In the genomic region with DNA sequence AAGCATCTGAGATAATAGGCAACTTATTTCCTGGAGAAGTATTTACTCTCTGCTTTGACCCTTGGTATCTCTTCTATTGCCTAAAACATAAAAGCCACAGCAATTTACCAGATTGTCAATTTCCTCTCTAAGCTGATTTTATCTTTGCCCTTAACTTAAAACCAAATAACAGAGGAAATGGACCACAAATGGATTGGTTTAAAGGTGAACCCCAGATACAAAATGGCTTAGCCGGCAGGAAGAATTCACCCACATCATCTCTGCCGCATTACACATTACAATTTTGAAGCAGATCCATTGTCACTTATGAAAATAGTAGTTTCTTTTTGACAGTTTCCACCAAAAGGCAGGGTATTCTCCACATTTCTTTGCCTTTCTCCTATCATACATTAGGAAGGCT, we compare ENCODE assay signal across 30 cellular contexts.
"Had no signal": no experiment of that assay in that cellular context is flagged by ENCODE, and none has a peak within 500 bp of the region (broad histone marks: within the 10 kb centered on the region; RNA-seq: fewer than 3 reads in every experiment).

No MANE protein-coding gene starts in this region.

- H3K27me3 Mint-ChIP-seq: activated T-cell treated with anti-CD3 and anti-CD28 coated beads, Interleukin-2, amount 50 U/mL, for 24 hours; stimulated activated naive B cell treated with anti-CD40 and anti-IgM and Interleukin-4, amounts not matched to agents 10 μg/mL and 1 μg/mL and 100 μg/mL, for 72 hours had no signal

- H3K4me1 Mint-ChIP-seq: natural killer cell; stimulated activated naive B cell treated with anti-CD40 and anti-IgM and Interleukin-4, amounts not matched to agents 10 μg/mL and 1 μg/mL and 100 μg/mL, for 72 hours had no signal

- H3K4me3 Mint-ChIP-seq: activated T-cell treated with anti-CD3 and anti-CD28 coated beads, Interleukin-2, amount 50 U/mL, for 24 hours; natural killer cell; stimulated activated naive B cell treated with anti-CD40 and anti-IgM and Interleukin-4, amounts not matched to agents 10 μg/mL and 1 μg/mL and 100 μg/mL, for 72 hours; T-helper 1 cell treated with Interleukin-12 subunit alpha and Interleukin-12 subunit beta and Interleukin-4 antibody, amounts not matched to agents 30 μg/mL and 1 μg/mL, for 36 hours had no signal

- H3K27ac Mint-ChIP-seq: activated naive CD4-positive, alpha-beta T cell treated with anti-CD3 and anti-CD28 coated beads, Interleukin-2, amount 50 U/mL, for 72 hours; activated T-cell treated with anti-CD3 and anti-CD28 coated beads, Interleukin-2, amount 50 U/mL, for 24 hours; natural killer cell; stimulated activated naive B cell treated with anti-CD40 and anti-IgM and Interleukin-4, amounts not matched to agents 10 μg/mL and 1 μg/mL and 100 μg/mL, for 72 hours; T-helper 1 cell treated with Interleukin-12 subunit alpha and Interleukin-12 subunit beta and Interleukin-4 antibody, amounts not matched to agents 30 μg/mL and 1 μg/mL, for 36 hours had no signal

- H3K27me3 ChIP-seq: dorsolateral prefrontal cortex, gastrocnemius medialis, hepatocyte, pancreas, stomach, thyroid gland, upper lobe of right lung had no signal

- H3K36me3 ChIP-seq: gastrocnemius medialis, pancreas, stomach, thyroid gland, upper lobe of right lung, WERI-Rb-1 had no signal

- H3K9me3 ChIP-seq: gastrocnemius medialis, pancreas, psoas muscle, stomach, thyroid gland, upper lobe of right lung had no signal

- DNase-seq: activated CD4-positive, alpha-beta T cell treated with anti-CD3 and anti-CD28 coated beads for 48 hours; activated CD4-positive, alpha-beta T cell treated with anti-CD3 and anti-CD28 coated beads, Interleukin-2, amount 50 U/mL, for 48 hours; activated CD8-positive, alpha-beta memory T cell treated with anti-CD3 and anti-CD28 coated beads for 24 hours; activated naive CD4-positive, alpha-beta T cell; activated T-cell treated with anti-CD3 and anti-CD28 coated beads, Interleukin-2, amount 50 U/mL, for 24 hours; cerebellar nuclear complex; dorsolateral prefrontal cortex; effector memory CD4-positive, alpha-beta T cell; erythroblast; gastrocnemius medialis; left cardiac atrium; natural killer cell; pancreas; psoas muscle; stimulated activated CD4-positive, alpha-beta T cell treated with anti-CD3 and anti-CD28 coated beads, Interleukin-1b, Interleukin-23, amount 100 ng/mL, for 48 hours; stimulated activated CD4-positive, alpha-beta T cell treated with anti-CD3 and anti-CD28 coated beads, Interleukin-4, amount 100 ng/mL, for 4 hours; stimulated activated CD8-positive, alpha-beta memory T cell treated with anti-CD3 and anti-CD28 coated beads, Interleukin-4, amount 100 ng/mL, for 48 hours; stimulated activated naive B cell treated with anti-CD40 and anti-IgM and Interleukin-4, amounts not matched to agents 10 μg/mL and 1 μg/mL and 100 μg/mL, for 72 hours; stomach; SW 1271; T1000; thyroid gland; upper lobe of right lung; WERI-Rb-1 had no signal

- H3K27ac ChIP-seq: coronary artery, dorsolateral prefrontal cortex, gastrocnemius medialis, psoas muscle, stomach, thyroid gland, upper lobe of right lung, WERI-Rb-1 had no signal

- H3K4me1 ChIP-seq: gastrocnemius medialis, psoas muscle, stomach, upper lobe of right lung had no signal

- H3K9me3 Mint-ChIP-seq: activated T-cell treated with anti-CD3 and anti-CD28 coated beads, Interleukin-2, amount 50 U/mL, for 24 hours; stimulated activated naive B cell treated with anti-CD40 and anti-IgM and Interleukin-4, amounts not matched to agents 10 μg/mL and 1 μg/mL and 100 μg/mL, for 72 hours; T-helper 1 cell treated with Interleukin-12 subunit alpha and Interleukin-12 subunit beta and Interleukin-4 antibody, amounts not matched to agents 30 μg/mL and 1 μg/mL, for 36 hours had no signal

- H3K4me3 ChIP-seq: coronary artery, dorsolateral prefrontal cortex, gastrocnemius medialis, hepatocyte, pancreas, psoas muscle, smooth muscle cell, stomach, thyroid gland, upper lobe of right lung had no signal

- ATAC-seq: activated CD4-positive, CD25-positive, alpha-beta regulatory T cell treated with anti-CD3 and anti-CD28 coated beads, Interleukin-2, amount 50 U/mL, for 24 hours; activated naive CD4-positive, alpha-beta T cell treated with anti-CD3 and anti-CD28 coated beads, Interleukin-2, amount 50 U/mL, for 72 hours; gastrocnemius medialis; left cardiac atrium; natural killer cell; psoas muscle; stimulated activated naive B cell treated with anti-CD40 and anti-IgM and Interleukin-4, amounts not matched to agents 10 μg/mL and 1 μg/mL and 100 μg/mL, for 72 hours; upper lobe of right lung had no signal

- H3K36me3 Mint-ChIP-seq: activated naive CD4-positive, alpha-beta T cell treated with anti-CD3 and anti-CD28 coated beads, Interleukin-2, amount 50 U/mL, for 72 hours; natural killer cell; stimulated activated naive B cell treated with anti-CD40 and anti-IgM and Interleukin-4, amounts not matched to agents 10 μg/mL and 1 μg/mL and 100 μg/mL, for 72 hours had no signal
